Comparison of ENCODE assay signal across 29 cellular contexts in the genomic region with DNA sequence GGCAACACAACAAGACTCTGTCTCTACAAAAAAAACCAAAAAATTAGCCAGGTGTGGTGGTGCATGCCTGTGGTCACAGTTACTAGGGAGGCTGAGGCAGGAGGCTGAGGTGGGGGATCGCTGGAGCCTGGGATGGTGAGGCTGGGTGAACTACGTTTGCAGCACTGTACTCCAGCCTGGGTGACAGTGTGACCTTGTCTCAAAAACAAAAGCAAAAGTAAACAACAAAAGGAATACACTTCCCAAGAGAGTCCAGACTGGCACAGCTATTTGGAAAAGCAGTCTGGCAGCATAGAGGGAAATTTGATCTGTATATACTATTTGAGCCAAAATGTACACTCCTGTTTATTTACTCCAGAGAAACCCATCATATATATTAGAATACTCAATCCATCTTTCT.
DNase-seq lines count a peak whose midpoint lies in the region; ATAC-seq and TF ChIP-seq lines count a peak whose summit lies in the region.
"Had no signal": no experiment of that assay in that cellular context is flagged by ENCODE, and none has a peak within 500 bp of the region (broad histone marks: within the 10 kb centered on the region; RNA-seq: fewer than 3 reads in every experiment).

No MANE protein-coding gene starts in this region.

- no peaks in the 10 kb centered on the region for H4K20me1 ChIP-seq in IMR-90 (ENCODE audit: insufficient read depth, low read length)

- DNase-seq in NCI-H2107 treated with DMSO at 0.1 percent for 48 hours (lab: John Stamatoyannopoulos, UW; ENCODE audit: unreplicated experiment), result peak; percentile 44
- no peak for DNase-seq in NCI-H2107 (lab: John Stamatoyannopoulos, UW)
- no peak for DNase-seq in IMR-90
- peak; percentile 10 for DNase-seq in NCI-H69 (lab: John Stamatoyannopoulos, UW)
- DNase-seq in mucosa of descending colon, result no peak
- no peak for DNase-seq in superior temporal gyrus (ENCODE audit: extremely low spot score)
- DNase-seq in amniotic stem cell (lab: John Stamatoyannopoulos, UW), result no peak
- DNase-seq: activated CD4-positive, alpha-beta T cell treated with anti-CD3 and anti-CD28 coated beads, Interleukin-2, amount 50 U/mL, for 1 hour; activated CD4-positive, CD25-positive, alpha-beta regulatory T cell; activated effector memory CD4-positive, alpha-beta T cell treated with anti-CD3 and anti-CD28 coated beads, Interleukin-2, amount 50 U/mL, for 16 hours; activated naive CD8-positive, alpha-beta T cell treated with anti-CD3 and anti-CD28 coated beads for 36 hours; activated T-cell treated with anti-CD3 and anti-CD28 coated beads, Interleukin-2, amount 50 U/mL, for 24 hours; AML-193; CD4-positive, alpha-beta memory T cell; effector memory CD8-positive, alpha-beta T cell; H7; left ventricle myocardium inferior; NK-92 treated with Interleukin-12 subunit alpha and Interleukin-12 subunit beta, amount 100 ng/mL, for 24 hours; PC-3; retina; stimulated activated naive CD4-positive, alpha-beta T cell; testis had no signal

- no peaks in the 10 kb centered on the region for H3K9me3 ChIP-seq in IMR-90 (ENCODE audit: control insufficient read depth, insufficient read depth, low read length)
- H3K9me3 ChIP-seq in mucosa of descending colon, result no peaks in the 10 kb centered on the region
- H3K9me3 ChIP-seq: ascending aorta, left ventricle myocardium inferior, testis had no signal

- no peak overlapping the region for H3K18ac ChIP-seq in IMR-90 (ENCODE audit: low read depth, low read length)

- no peak overlapping the region for H2AK9ac ChIP-seq in IMR-90 (replicated peaks; ENCODE audit: low read depth, low read length, poor library complexity)

- dilution Hi-C loops in IMR-90 (cut with HindIII; ENCODE audit: low sequenced_read_pairs, unreplicated experiment), result no loop called here

- H3K9ac ChIP-seq in IMR-90 (ENCODE audit: low read depth, low read length), result no peak overlapping the region
- H3K9ac ChIP-seq: parathyroid adenoma had no signal

- no peak overlapping the region for H4K8ac ChIP-seq in IMR-90 (ENCODE audit: low read depth in 2 of 2, low read length in 2 of 2)

- no peak overlapping the region for H2BK5ac ChIP-seq in IMR-90 (ENCODE audit: low read depth, low read length, poor library complexity, severe bottlenecking)

- H3K79me1 ChIP-seq in IMR-90 (ENCODE audit: low read depth in 1 of 2, low read length in 2 of 2), result no peaks in the 10 kb centered on the region

- no peak overlapping the region for H3K56ac ChIP-seq in IMR-90 (ENCODE audit: extremely low read depth, insufficient read depth, low read length)

- no peaks in the 10 kb centered on the region for H3K36me3 ChIP-seq in IMR-90 (ENCODE audit: control insufficient read depth, insufficient read depth, low read length)
- no peaks in the 10 kb centered on the region for H3K36me3 ChIP-seq in mucosa of descending colon (ENCODE audit: low read depth)
- H3K36me3 ChIP-seq: ascending aorta, left ventricle myocardium inferior had no signal

- intact Hi-C loops in IMR-90 (cut with micrococcal nuclease) (no loop called here), mucosa of descending colon (cut with DNase I, micrococcal nuclease) (no loop called here)

- H3K27ac ChIP-seq in IMR-90 (ENCODE audit: insufficient read depth, low read length), result no peak overlapping the region
- H3K27ac ChIP-seq: ascending aorta, coronary artery, HL-60, left ventricle myocardium inferior, parathyroid adenoma, SK-N-MC, skin epidermis, testis had no signal

- ATAC-seq in IMR-90 (ENCODE audit: low read depth), result peak; percentile 35; the same call in 1 of the 2 replicates
- ATAC-seq in mucosa of descending colon, result peak; percentile 45
- no peak for ATAC-seq in HG03095 (IDR thresholded peaks at IDR 0.05; ENCODE audit: unreplicated experiment)
- ATAC-seq: effector memory CD8-positive, alpha-beta T cell; PC-3 had no signal

- H3K27me3 ChIP-seq in IMR-90 (ENCODE audit: control insufficient read depth, insufficient read depth, low read length), result no peaks in the 10 kb centered on the region
- H3K27me3 ChIP-seq: ascending aorta, testis had no signal

- in situ Hi-C loops in IMR-90 (cut with MboI; ENCODE audit: low sequenced_read_pairs), result no loop called here

- no peak overlapping the region for H4K91ac ChIP-seq in IMR-90 (ENCODE audit: insufficient read depth, low read depth, low read length)

- H3K4ac ChIP-seq in IMR-90 (ENCODE audit: low read depth, low read length), result no peak overlapping the region

- TF ChIP-seq POLR2A in IMR-90 (IDR thresholded peaks at IDR 0.05; ENCODE audit: low read depth, low read length), result no peak

- no peak overlapping the region for H2BK15ac ChIP-seq in IMR-90 (ENCODE audit: low read depth, low read length)

- no peak overlapping the region for H4K5ac ChIP-seq in IMR-90 (ENCODE audit: low read depth, low read length)

- no peak overlapping the region for H2BK120ac ChIP-seq in IMR-90 (ENCODE audit: low read depth, low read length)

- BruUV-seq in IMR-90 (replicated peaks; lab: Mats Ljungman, UMichigan), result no TSS peak

- H3K4me1 ChIP-seq in IMR-90 (ENCODE audit: control insufficient read depth, insufficient read depth, low read length), result peaks cover 3% of the 10 kb centered on the region; the same call in 1 of the 2 replicates
- no peaks in the 10 kb centered on the region for H3K4me1 ChIP-seq in mucosa of descending colon (ENCODE audit: low read depth)
- H3K4me1 ChIP-seq: ascending aorta, left ventricle myocardium inferior, parathyroid adenoma, testis had no signal

- TF ChIP-seq CTCF in IMR-90 (conservative IDR thresholded peaks at IDR 0.05; ENCODE audit: low read depth, low read length), result no peak
- no peak for TF ChIP-seq CTCF in mucosa of descending colon (IDR thresholded peaks at IDR 0.05)

- H3K4me3 ChIP-seq in IMR-90 (ENCODE audit: insufficient read depth, low read depth, low read length), result no peak overlapping the region
- no peak overlapping the region for H3K4me3 ChIP-seq in mucosa of descending colon
- H3K4me3 ChIP-seq: ascending aorta, coronary artery, left ventricle myocardium inferior, SK-N-MC, skin epidermis, testis had no signal

- no peak overlapping the region for H3K4me2 ChIP-seq in IMR-90 (ENCODE audit: low read depth, low read length)

- no peak overlapping the region for H2AK5ac ChIP-seq in IMR-90 (ENCODE audit: low read depth, low read length)

- no peak for TF ChIP-seq RAD21 in IMR-90 (IDR thresholded peaks at IDR 0.05; ENCODE audit: low read length)

- H3K14ac ChIP-seq in IMR-90 (replicated peaks; ENCODE audit: low read depth, low read length), result no peak overlapping the region

- no peak overlapping the region for H2AFZ ChIP-seq in IMR-90 (replicated peaks; ENCODE audit: low read length, poor library complexity)
- H2AFZ ChIP-seq: parathyroid adenoma had no signal

- POLR2A ChIA-PET in IMR-90 (lab: Charles Lee; ENCODE audit: unreplicated experiment), result interaction anchor here (0.6 kb wide), 1 partner anchor 105 kb away, joined by 4 read pairs; no protein-coding TSS in a partner anchor

- no peaks in the 10 kb centered on the region; the same call in 1 of the 2 replicates for H3K9me1 ChIP-seq in IMR-90 (ENCODE audit: insufficient read depth, low read length)

- no CpG with 5 or more reads among the region's 2 CpGs for WGBS in IMR-90 (ENCODE audit: extremely low coverage in 2 of 2, insufficient read length in 1 of 2), 2 experiments

- no peak overlapping the region for H2BK20ac ChIP-seq in IMR-90 (ENCODE audit: low read depth, low read length)

- no peak overlapping the region for H3K23ac ChIP-seq in IMR-90 (ENCODE audit: low read depth, low read length)

- CTCF ChIA-PET in IMR-90 (lab: Yijun Ruan, JAX), result interaction anchor here (2.0 kb wide), 1 partner anchor 31 kb away, joined by 5 read pairs; no protein-coding TSS in a partner anchor

TF ChIP-seq in IMR-90, 13 proteins besides CTCF, POLR2A, EP300 and RAD21:
- TF ChIP-seq, protein P1, sequence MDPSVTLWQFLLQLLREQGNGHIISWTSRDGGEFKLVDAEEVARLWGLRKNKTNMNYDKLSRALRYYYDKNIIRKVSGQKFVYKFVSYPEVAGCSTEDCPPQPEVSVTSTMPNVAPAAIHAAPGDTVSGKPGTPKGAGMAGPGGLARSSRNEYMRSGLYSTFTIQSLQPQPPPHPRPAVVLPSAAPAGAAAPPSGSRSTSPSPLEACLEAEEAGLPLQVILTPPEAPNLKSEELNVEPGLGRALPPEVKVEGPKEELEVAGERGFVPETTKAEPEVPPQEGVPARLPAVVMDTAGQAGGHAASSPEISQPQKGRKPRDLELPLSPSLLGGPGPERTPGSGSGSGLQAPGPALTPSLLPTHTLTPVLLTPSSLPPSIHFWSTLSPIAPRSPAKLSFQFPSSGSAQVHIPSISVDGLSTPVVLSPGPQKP (IDR thresholded peaks at IDR 0.05; ENCODE audit: borderline replicate concordance, low read depth, low read length), result no peak
- TF ChIP-seq RFX5 (IDR thresholded peaks at IDR 0.05; ENCODE audit: low read depth, low read length) (no peak), NFE2L2 (IDR thresholded peaks at IDR 0.05; ENCODE audit: low read depth, low read length) (no peak)
- TF ChIP-seq, protein P2, sequence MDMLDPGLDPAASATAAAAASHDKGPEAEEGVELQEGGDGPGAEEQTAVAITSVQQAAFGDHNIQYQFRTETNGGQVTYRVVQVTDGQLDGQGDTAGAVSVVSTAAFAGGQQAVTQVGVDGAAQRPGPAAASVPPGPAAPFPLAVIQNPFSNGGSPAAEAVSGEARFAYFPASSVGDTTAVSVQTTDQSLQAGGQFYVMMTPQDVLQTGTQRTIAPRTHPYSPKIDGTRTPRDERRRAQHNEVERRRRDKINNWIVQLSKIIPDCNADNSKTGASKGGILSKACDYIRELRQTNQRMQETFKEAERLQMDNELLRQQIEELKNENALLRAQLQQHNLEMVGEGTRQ (IDR thresholded peaks at IDR 0.05; ENCODE audit: low read depth, low read length), result no peak

Comparison
In these comparisons a context has a peak if more than half of its experiments do, and no peak if none do; other contexts are left out.
1. DNase-seq: peak in NCI-H2107 treated with DMSO at 0.1 percent for 48 hours (single experiment) and NCI-H69 (single experiment); none in NCI-H2107 (single experiment), IMR-90 (single experiment), mucosa of descending colon (0 of 3), superior temporal gyrus (single experiment) and amniotic stem cell (single experiment).